ENCODE assay signal across 18 cellular contexts in genomic region chr12:56990648-56991318, GRCh38. TPM values are rescaled to one million over a fixed set of nuclear protein-coding genes. Genes with fewer than 3 reads are reported as not detected.
DNase-seq lines count a peak whose midpoint lies in the region; ATAC-seq and TF ChIP-seq lines count a peak whose summit lies in the region.
"Had no signal": no experiment of that assay in that cellular context is flagged by ENCODE, and none has a peak within 500 bp of the region (broad histone marks: within the 10 kb centered on the region; RNA-seq: fewer than 3 reads in every experiment).

No MANE protein-coding gene starts in this region.

- H3K36me3 ChIP-seq in adipocyte (ENCODE audit: control insufficient read depth, insufficient read depth, low read length, severe bottlenecking): no peaks in the 10 kb centered on the region
- H3K36me3 ChIP-seq in subcutaneous abdominal adipose tissue (ENCODE audit: control insufficient read depth in 5 of 5, insufficient read depth in 5 of 5, low read length in 5 of 5): peaks cover 0 to 8% (median 6%) of the 10 kb centered on the region in 5 donors
- H3K36me3 ChIP-seq in suprapubic skin: no peaks in the 10 kb centered on the region
- H3K36me3 ChIP-seq: Peyer's patch had no signal

- TF ChIP-seq CTCF in suprapubic skin (IDR thresholded peaks at IDR 0.05): no peak

- H3K4me3 ChIP-seq in adipocyte (ENCODE audit: low read length) (no peak overlapping the region), subcutaneous abdominal adipose tissue (ENCODE audit: low read depth in 1 of 5, low read length in 5 of 5) (peak overlapping the region in 2 of 5 donors; percentile 7 to 10), suprapubic skin (no peak overlapping the region)
- H3K4me3 ChIP-seq: body of pancreas, Peyer's patch had no signal

- H3K27ac ChIP-seq in subcutaneous abdominal adipose tissue (ENCODE audit: low read depth, low read length): peak overlapping the region; percentile 65
- H3K27ac ChIP-seq in suprapubic skin: no peak overlapping the region

- peaks cover 15% of the 10 kb centered on the region for H3K4me1 Mint-ChIP-seq in activated naive CD4-positive, alpha-beta T cell treated with anti-CD3 and anti-CD28 coated beads, Interleukin-2, amount 10 ng/mL, durations not matched to agents 7 days and 5 days
- H3K4me1 Mint-ChIP-seq in activated naive CD4-positive, alpha-beta T cell treated with anti-CD3 and anti-CD28 coated beads for 36 hours (ENCODE audit: low read depth): peaks cover 12% of the 10 kb centered on the region

- ATAC-seq in GM19035 (IDR thresholded peaks at IDR 0.05; ENCODE audit: unreplicated experiment): no peak
- ATAC-seq: body of pancreas; CD8-positive, alpha-beta T cell had no signal

- H3K4me3 Mint-ChIP-seq in activated naive CD4-positive, alpha-beta T cell treated with anti-CD3 and anti-CD28 coated beads, Interleukin-2, amount 10 ng/mL, durations not matched to agents 7 days and 5 days: no peak overlapping the region
- no peak overlapping the region for H3K4me3 Mint-ChIP-seq in activated naive CD4-positive, alpha-beta T cell treated with anti-CD3 and anti-CD28 coated beads for 36 hours
- H3K4me3 Mint-ChIP-seq: activated B cell treated with CpG ODN at 0.5 μM for 24 hours; CD8-positive, alpha-beta T cell; naive B cell; type B pancreatic cell had no signal

- no peaks in the 10 kb centered on the region for H3K9me3 ChIP-seq in adipocyte (ENCODE audit: control insufficient read depth, low read length)
- no peaks in the 10 kb centered on the region for H3K9me3 ChIP-seq in subcutaneous abdominal adipose tissue (ENCODE audit: control insufficient read depth in 5 of 5, low read length in 5 of 5)
- no peaks in the 10 kb centered on the region for H3K9me3 ChIP-seq in suprapubic skin
- H3K9me3 ChIP-seq: body of pancreas, Peyer's patch had no signal

- no peaks in the 10 kb centered on the region for H3K27me3 ChIP-seq in adipocyte (replicated peaks; ENCODE audit: control insufficient read depth, insufficient read depth, low read length)
- no peaks in the 10 kb centered on the region for H3K27me3 ChIP-seq in subcutaneous abdominal adipose tissue (ENCODE audit: control insufficient read depth in 5 of 5, insufficient read depth in 4 of 5, low read length in 5 of 5)
- no peaks in the 10 kb centered on the region for H3K27me3 ChIP-seq in suprapubic skin
- H3K27me3 ChIP-seq: body of pancreas, Peyer's patch had no signal

- H3K4me1 ChIP-seq in adipocyte (ENCODE audit: control insufficient read depth, insufficient read depth, low read length): peaks cover 15% of the 10 kb centered on the region
- peaks cover 10 to 48% (median 35%) of the 10 kb centered on the region in 5 donors for H3K4me1 ChIP-seq in subcutaneous abdominal adipose tissue (ENCODE audit: control insufficient read depth in 5 of 5, insufficient read depth in 5 of 5, low read length in 5 of 5)
- H3K4me1 ChIP-seq in suprapubic skin: peaks cover 34% of the 10 kb centered on the region
- H3K4me1 ChIP-seq: body of pancreas had no signal

- CTCF ChIA-PET in activated naive CD4-positive, alpha-beta T cell treated with anti-CD3 and anti-CD28 coated beads, Interleukin-2, amount 10 ng/mL, durations not matched to agents 7 days and 5 days (lab: Charles Lee): interaction anchor here (0.6 to 4.5 kb wide), 5 partner anchors 10 to 242 kb away, joined by 3 to 22 read pairs (median 4); partner anchors contain the start of gene STAT6
- CTCF ChIA-PET in activated naive CD4-positive, alpha-beta T cell treated with anti-CD3 and anti-CD28 coated beads for 36 hours (lab: Charles Lee): interaction anchor here (0.8 to 1.8 kb wide), 5 partner anchors 11 to 232 kb away, joined by 3 to 8 read pairs (median 4); no protein-coding TSS in a partner anchor

- no peaks in the 10 kb centered on the region for H3K9me3 Mint-ChIP-seq in activated naive CD4-positive, alpha-beta T cell treated with anti-CD3 and anti-CD28 coated beads, Interleukin-2, amount 10 ng/mL, durations not matched to agents 7 days and 5 days
- H3K9me3 Mint-ChIP-seq in activated naive CD4-positive, alpha-beta T cell treated with anti-CD3 and anti-CD28 coated beads for 36 hours: no peaks in the 10 kb centered on the region
- H3K9me3 Mint-ChIP-seq: activated B cell treated with CpG ODN at 0.5 μM for 24 hours; CD8-positive, alpha-beta T cell; naive B cell; type B pancreatic cell had no signal

- no peaks in the 10 kb centered on the region for H3K36me3 Mint-ChIP-seq in activated naive CD4-positive, alpha-beta T cell treated with anti-CD3 and anti-CD28 coated beads, Interleukin-2, amount 10 ng/mL, durations not matched to agents 7 days and 5 days
- H3K36me3 Mint-ChIP-seq in activated naive CD4-positive, alpha-beta T cell treated with anti-CD3 and anti-CD28 coated beads for 36 hours (ENCODE audit: low read depth): peaks cover 3% of the 10 kb centered on the region

- peaks cover 24% of the 10 kb centered on the region for H3K27me3 Mint-ChIP-seq in activated naive CD4-positive, alpha-beta T cell treated with anti-CD3 and anti-CD28 coated beads, Interleukin-2, amount 10 ng/mL, durations not matched to agents 7 days and 5 days
- H3K27me3 Mint-ChIP-seq in activated naive CD4-positive, alpha-beta T cell treated with anti-CD3 and anti-CD28 coated beads for 36 hours (ENCODE audit: low read depth): no peaks in the 10 kb centered on the region

- intact Hi-C loops in activated naive CD4-positive, alpha-beta T cell treated with anti-CD3 and anti-CD28 coated beads for 36 hours (cut with micrococcal nuclease): no loop called here

- H3K9ac ChIP-seq in adipocyte (ENCODE audit: low read length): peak overlapping the region; percentile 46
- H3K9ac ChIP-seq in subcutaneous abdominal adipose tissue (ENCODE audit: low read length in 5 of 5): peak overlapping the region in 1 of 5 donors; percentile 44

- H3K27ac Mint-ChIP-seq in activated naive CD4-positive, alpha-beta T cell treated with anti-CD3 and anti-CD28 coated beads, Interleukin-2, amount 10 ng/mL, durations not matched to agents 7 days and 5 days: peak overlapping the region; percentile 10
- H3K27ac Mint-ChIP-seq in activated naive CD4-positive, alpha-beta T cell treated with anti-CD3 and anti-CD28 coated beads for 36 hours: no peak overlapping the region
- H3K27ac Mint-ChIP-seq: activated B cell treated with CpG ODN at 0.5 μM for 24 hours; CD8-positive, alpha-beta T cell; type B pancreatic cell had no signal

- TF ChIP-seq EP300 in suprapubic skin (IDR thresholded peaks at IDR 0.05): no peak

- DNase-seq in activated naive CD4-positive, alpha-beta T cell treated with anti-CD3 and anti-CD28 coated beads, Interleukin-2, amount 10 ng/mL, durations not matched to agents 7 days and 5 days: no peak
- no peak for DNase-seq in activated naive CD4-positive, alpha-beta T cell treated with anti-CD3 and anti-CD28 coated beads for 36 hours
- DNase-seq in adipocyte (ENCODE audit: low read depth): no peak
- peak; percentile 48 for DNase-seq in islet precursor cell
- DNase-seq in 8988T: no peak
- DNase-seq in suprapubic skin (ENCODE audit: low spot score in 2 of 2): no peak
- DNase-seq: activated B cell treated with CpG ODN at 0.5 μM for 24 hours; activated naive CD4-positive, alpha-beta T cell; DMS79 treated with DMSO at 0.1 percent for 48 hours; naive B cell; NCI-H1092; stimulated activated naive CD4-positive, alpha-beta T cell had no signal

- WGBS in suprapubic skin: 32% methylated on average over 7 of the region's 7 CpGs

- no peak for TF ChIP-seq POLR2A in suprapubic skin (IDR thresholded peaks at IDR 0.05)

RNA-seq across cellular contexts. Expression of gene ZBTB39, which starts 15.6 kb away (rescaled TPM):
- 1 to 10 TPM; 5.1 to 5.5 TPM for total RNA-seq in activated naive CD4-positive, alpha-beta T cell treated with anti-CD3 and anti-CD28 coated beads for 36 hours
- 10 to 100 TPM in 2 of 4 donors, 1 to 10 TPM in 2; 6.6 to 12.1 (median 10.1) TPM for total RNA-seq in suprapubic skin

RNA-seq across cellular contexts. Expression of gene TAC3, which starts 25.5 kb away (rescaled TPM):
- total RNA-seq in activated naive CD4-positive, alpha-beta T cell treated with anti-CD3 and anti-CD28 coated beads for 36 hours: under 1 TPM in 1 of 2 experiments, not detected in 1; 0.48 TPM
- not detected for total RNA-seq in suprapubic skin
- total RNA-seq: activated B cell treated with CpG ODN at 0.5 μM for 24 hours; body of pancreas; CD8-positive, alpha-beta T cell had no signal

RNA-seq across cellular contexts. Expression of gene RDH16, which starts 33.4 kb away (rescaled TPM):
- under 1 TPM; 0.54 to 0.69 TPM for total RNA-seq in activated naive CD4-positive, alpha-beta T cell treated with anti-CD3 and anti-CD28 coated beads for 36 hours
- total RNA-seq in suprapubic skin: 1 to 10 TPM in 3 of 4 donors, under 1 TPM in 1; 0.65 to 2.4 (median 1.8) TPM

RNA-seq across cellular contexts. Expression of gene SDR9C7, which starts 56.6 kb away (rescaled TPM):
- total RNA-seq in activated naive CD4-positive, alpha-beta T cell treated with anti-CD3 and anti-CD28 coated beads for 36 hours: not detected
- total RNA-seq in suprapubic skin: 10 to 100 TPM in 3 of 4 donors, 1 to 10 TPM in 1; 6.2 to 75.6 (median 51.1) TPM
- total RNA-seq: activated B cell treated with CpG ODN at 0.5 μM for 24 hours; body of pancreas; CD8-positive, alpha-beta T cell; Peyer's patch had no signal

RNA-seq across cellular contexts. Expression of gene MYO1A, which starts 59.1 kb away (rescaled TPM):
- total RNA-seq in activated naive CD4-positive, alpha-beta T cell treated with anti-CD3 and anti-CD28 coated beads for 36 hours: 1 to 10 TPM; 1.4 to 1.5 TPM
- 1 to 10 TPM in 1 of 4 donors, under 1 TPM in 3; 0.16 to 2.3 (median 0.58) TPM for total RNA-seq in suprapubic skin
